ENCODE assay signal across 8 cellular contexts in the genomic region with DNA sequence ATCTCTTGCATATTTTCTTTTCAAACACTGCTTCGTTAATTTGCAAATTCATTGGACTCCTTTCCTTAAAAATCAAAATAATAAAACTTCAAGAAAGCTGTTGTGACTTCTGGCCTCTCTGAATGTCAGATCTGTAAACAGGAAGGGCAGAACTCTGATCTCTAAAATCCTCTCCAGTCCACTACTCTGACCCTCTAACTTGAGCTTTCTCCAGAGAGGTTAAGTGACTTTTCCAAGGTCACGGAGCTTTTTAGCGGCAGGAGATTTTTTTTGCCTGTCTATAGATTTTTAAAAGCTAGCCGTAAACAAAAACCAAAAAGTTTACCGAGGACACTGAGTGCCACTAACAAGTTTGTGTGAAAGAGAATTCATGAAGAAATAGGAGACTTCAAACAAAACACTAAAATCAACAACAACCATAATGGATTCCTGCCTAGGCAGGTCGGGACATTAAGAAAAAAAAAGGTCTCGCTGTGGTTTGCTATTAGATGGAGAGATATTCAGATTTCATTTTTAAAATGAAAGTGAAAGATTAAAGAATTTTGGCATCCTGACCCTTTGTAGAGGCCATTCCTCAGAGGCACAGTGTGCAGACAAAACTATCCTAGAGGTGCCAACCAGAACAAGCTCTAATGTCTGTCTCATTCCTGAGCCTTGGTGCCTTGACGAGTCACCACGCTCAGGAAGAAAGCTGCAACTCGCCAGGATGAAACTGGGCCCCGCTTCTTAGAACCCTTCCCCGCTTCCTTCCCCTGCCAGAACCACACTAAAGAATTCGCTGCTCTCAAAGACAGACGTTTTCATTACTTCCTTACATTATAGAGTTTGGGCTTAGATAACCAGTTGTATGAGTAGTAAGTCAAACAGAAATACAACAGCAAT.
DNase-seq lines count a peak whose midpoint lies in the region; ATAC-seq and TF ChIP-seq lines count a peak whose summit lies in the region.

No MANE protein-coding gene starts in this region.

- peak overlapping the region; percentile 98 for H3K9ac ChIP-seq in HUES48 (ENCODE audit: low read depth, low read length)

- no peak for TF ChIP-seq POLR2A in stomach (IDR thresholded peaks at IDR 0.05)

- H3K27me3 Mint-ChIP-seq in activated T-cell treated with anti-CD3 and anti-CD28 coated beads, Interleukin-2, amount 50 U/mL, for 4 hours (ENCODE audit: low read depth) = no peaks in the 10 kb centered on the region

- H3K9me3 ChIP-seq in HUES48 (ENCODE audit: control insufficient read depth, insufficient read depth, low read length) = no peaks in the 10 kb centered on the region
- no peaks in the 10 kb centered on the region for H3K9me3 ChIP-seq in iPS DF 6.9 (ENCODE audit: control insufficient read depth, insufficient read depth, low read length)
- H3K9me3 ChIP-seq in stomach = no peaks in the 10 kb centered on the region

- H3K27me3 ChIP-seq in HUES48 (ENCODE audit: control insufficient read depth, insufficient read depth, low read length) (no peaks in the 10 kb centered on the region), iPS DF 6.9 (ENCODE audit: control insufficient read depth, insufficient read depth, low read length) (no peaks in the 10 kb centered on the region), stomach (no peaks in the 10 kb centered on the region)

- H3K36me3 ChIP-seq in HUES48 (ENCODE audit: control insufficient read depth, insufficient read depth, low read length) (peaks cover 19% of the 10 kb centered on the region), iPS DF 6.9 (ENCODE audit: control insufficient read depth, insufficient read depth, low read length) (peaks cover 3% of the 10 kb centered on the region; the same call in 1 of the 2 replicates), stomach (no peaks in the 10 kb centered on the region)

- intact Hi-C loops in stomach (cut with DNase I; ENCODE audit: low total_unique reads) = no loop called here

- peaks cover 15% of the 10 kb centered on the region for H3K4me1 Mint-ChIP-seq in activated T-cell treated with anti-CD3 and anti-CD28 coated beads, Interleukin-2, amount 50 U/mL, for 4 hours (ENCODE audit: low read depth)

- TF ChIP-seq EP300 in stomach (IDR thresholded peaks at IDR 0.05) = no peak

- H3K4me3 Mint-ChIP-seq in activated T-cell treated with anti-CD3 and anti-CD28 coated beads, Interleukin-2, amount 50 U/mL, for 4 hours = no peak overlapping the region

- H3K9me3 Mint-ChIP-seq in activated T-cell treated with anti-CD3 and anti-CD28 coated beads, Interleukin-2, amount 50 U/mL, for 4 hours = no peaks in the 10 kb centered on the region

- ATAC-seq in activated T-cell treated with anti-CD3 and anti-CD28 coated beads, Interleukin-2, amount 50 U/mL, for 4 hours = no peak
- no peak for ATAC-seq in HG02840 (IDR thresholded peaks at IDR 0.05; ENCODE audit: low FRiP score, unreplicated experiment)

- H3K4me3 ChIP-seq in AG09309 (ENCODE audit: control insufficient read depth, low read depth, low read length) (peak overlapping the region; percentile 17), HUES48 (ENCODE audit: low read depth, low read length) (peak overlapping the region; percentile 97), iPS DF 6.9 (ENCODE audit: low read length) (peak overlapping the region; percentile 7; the same call in 1 of the 2 replicates), stomach (peak overlapping the region in 3 of 4 donors; percentile 18 to 29 (median 18))

- H3K4me1 ChIP-seq in HUES48 (ENCODE audit: control insufficient read depth, insufficient read depth, low read length) (peaks cover 25% of the 10 kb centered on the region), iPS DF 6.9 (ENCODE audit: control insufficient read depth, insufficient read depth, low read length) (peaks cover 5% of the 10 kb centered on the region), stomach (peaks cover 10 to 49% (median 32%) of the 10 kb centered on the region in 4 donors)

- peak overlapping the region; percentile 100 for H3K27ac ChIP-seq in HUES48 (ENCODE audit: low read depth, low read length)
- H3K27ac ChIP-seq in iPS DF 6.9 (ENCODE audit: low read length) = peak overlapping the region; percentile 94
- peak overlapping the region; percentile 59 to 97 (median 91) for H3K27ac ChIP-seq in stomach

- no CpG with 5 or more reads among the region's 14 CpGs for WGBS in iPS DF 6.9 (ENCODE audit: insufficient coverage, insufficient read length)
- WGBS in stomach, 5 donors = 10 to 20% (median 18%) methylated on average over 14 of the region's 14 CpGs

- DNase-seq in AG09309 (ENCODE audit: low read depth) = no peak
- peak; percentile 21 for DNase-seq in activated T-cell treated with anti-CD3 and anti-CD28 coated beads, Interleukin-2, amount 50 U/mL, for 4 hours
- no peak for DNase-seq in iPS DF 6.9 (ENCODE audit: low read depth, low spot score)
- no peak for DNase-seq in stomach
- no peak for DNase-seq in NCI-H2107 treated with DMSO at 0.1 percent for 48 hours (lab: John Stamatoyannopoulos, UW; ENCODE audit: unreplicated experiment)
- no peak for DNase-seq in NCI-H82 treated with DMSO at 0.1 percent for 48 hours (lab: John Stamatoyannopoulos, UW; ENCODE audit: unreplicated experiment)

- TF ChIP-seq CTCF in AG09309 (IDR thresholded peaks at IDR 0.05; ENCODE audit: control insufficient read depth, insufficient read depth, low read depth, low read length, missing control alignments) = no peak
- TF ChIP-seq CTCF in stomach (IDR thresholded peaks at IDR 0.05) = no peak

- H3K36me3 Mint-ChIP-seq in activated T-cell treated with anti-CD3 and anti-CD28 coated beads, Interleukin-2, amount 50 U/mL, for 4 hours (ENCODE audit: insufficient read depth) = no peaks in the 10 kb centered on the region

Comparison
In these comparisons a context has a peak if more than half of its experiments do, and no peak if none do; other contexts are left out.
1. H3K4me3 ChIP-seq: peak in every context shown above with its lines; median percentile 97 in HUES48; 18 in stomach; 17 in AG09309; 7 in iPS DF 6.9.